Comparison of ENCODE assay signal across 8 cellular contexts in the genomic region with DNA sequence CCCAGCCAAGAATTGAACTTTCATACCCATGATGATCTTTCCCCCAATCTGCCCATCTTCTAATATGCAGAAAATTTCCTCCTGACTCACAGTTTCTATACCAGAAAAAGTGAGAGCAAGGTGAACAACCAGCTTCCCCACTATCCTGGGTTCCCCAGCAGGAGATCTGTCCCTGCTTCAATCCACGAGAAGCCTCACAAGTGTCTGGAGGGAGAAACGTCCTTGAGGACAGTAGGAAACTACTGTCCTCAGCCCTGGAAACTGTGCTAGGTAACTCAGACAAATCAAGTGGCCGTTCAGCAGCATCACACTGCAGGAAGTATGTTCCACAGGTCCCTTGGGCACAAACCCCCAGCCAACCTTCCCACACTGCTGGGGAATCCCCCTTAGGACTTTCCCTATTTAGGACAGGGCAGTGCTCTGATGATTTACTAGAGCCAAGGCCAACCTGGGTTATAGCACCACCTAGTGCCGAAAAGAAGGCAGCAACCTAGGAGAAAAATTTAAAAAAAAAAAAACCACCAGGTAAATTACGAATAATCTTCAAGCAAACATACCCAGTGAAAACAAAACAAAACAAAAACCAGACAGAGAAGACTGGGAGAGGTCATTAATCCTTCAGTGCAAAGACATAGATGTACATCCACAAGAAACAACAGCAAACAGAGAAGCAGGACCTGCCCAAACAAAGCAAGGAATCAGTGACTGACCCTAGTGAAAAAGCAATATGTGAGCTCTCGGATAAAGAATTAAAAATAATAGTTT. TPM values are rescaled to one million over a fixed set of nuclear protein-coding genes. Genes with fewer than 3 reads are reported as not detected.
A peak's percentile ranks its signal among the peaks of the same experiment; 100 is the strongest.
DNase-seq lines count a peak whose midpoint lies in the region; ATAC-seq, FAIRE-seq and TF ChIP-seq lines count a peak whose summit lies in the region.

No MANE protein-coding gene starts in this region.

- peaks cover 4% of the 10 kb centered on the region for H3K4me1 Mint-ChIP-seq in activated CD4-positive, alpha-beta T cell treated with anti-CD3 and anti-CD28 coated beads, Interleukin-2, amount 10 ng/mL, durations not matched to agents 24 days and 14 days
- peaks cover 4% of the 10 kb centered on the region for H3K4me1 Mint-ChIP-seq in glutamatergic neuron (ENCODE audit: low read depth, unreplicated experiment)
- peaks cover 14% of the 10 kb centered on the region for H3K4me1 Mint-ChIP-seq in stimulated activated memory B cell treated with anti-CD40 and anti-IgM and Interleukin-4, amounts not matched to agents 10 μg/mL and 1 μg/mL and 100 μg/mL, for 72 hours

- H3K9me3 Mint-ChIP-seq in activated CD4-positive, alpha-beta T cell treated with anti-CD3 and anti-CD28 coated beads, Interleukin-2, amount 10 ng/mL, durations not matched to agents 24 days and 14 days = no peaks in the 10 kb centered on the region
- H3K9me3 Mint-ChIP-seq in glutamatergic neuron (ENCODE audit: unreplicated experiment) = peaks cover 3% of the 10 kb centered on the region
- H3K9me3 Mint-ChIP-seq in stimulated activated memory B cell treated with anti-CD40 and anti-IgM and Interleukin-4, amounts not matched to agents 10 μg/mL and 1 μg/mL and 100 μg/mL, for 72 hours = peaks cover 12% of the 10 kb centered on the region

- intact Hi-C loops in activated CD4-positive, alpha-beta T cell treated with anti-CD3 and anti-CD28 coated beads, Interleukin-2, amount 10 ng/mL, durations not matched to agents 24 days and 14 days (cut with micrococcal nuclease) = loop anchor here (1.0 to 5.0 kb wide), 4 partner anchors 59 to 593 kb away; no protein-coding TSS in a partner anchor

- TF ChIP-seq CTCF in AG09309 (IDR thresholded peaks at IDR 0.05; ENCODE audit: control insufficient read depth, insufficient read depth, low read depth, low read length, missing control alignments) = peak; percentile 74
- TF ChIP-seq CTCF in glutamatergic neuron (IDR thresholded peaks at IDR 0.05; ENCODE audit: partially characterized antibody, unreplicated experiment) = peak; percentile 72

- DNase-seq in AG09309 (ENCODE audit: low read depth) (no peak), EH (ENCODE audit: low read depth) (peak; percentile 22), HTR-8/SVneo (ENCODE audit: insufficient read length, low spot score) (peak; percentile 6), glutamatergic neuron (peak; percentile 24), NCI-H1694 treated with DMSO at 0.1 percent for 48 hours (lab: John Stamatoyannopoulos, UW) (no peak)
- peak; percentile 76 for DNase-seq in activated CD4-positive, alpha-beta T cell treated with anti-CD3 and anti-CD28 coated beads, Interleukin-2, amount 10 ng/mL, durations not matched to agents 24 days and 14 days

- peaks cover 43% of the 10 kb centered on the region for H3K27me3 Mint-ChIP-seq in activated CD4-positive, alpha-beta T cell treated with anti-CD3 and anti-CD28 coated beads, Interleukin-2, amount 10 ng/mL, durations not matched to agents 24 days and 14 days
- H3K27me3 Mint-ChIP-seq in glutamatergic neuron (ENCODE audit: unreplicated experiment) = no peaks in the 10 kb centered on the region
- H3K27me3 Mint-ChIP-seq in stimulated activated memory B cell treated with anti-CD40 and anti-IgM and Interleukin-4, amounts not matched to agents 10 μg/mL and 1 μg/mL and 100 μg/mL, for 72 hours = peaks cover 43% of the 10 kb centered on the region

- H3K27ac Mint-ChIP-seq in activated CD4-positive, alpha-beta T cell treated with anti-CD3 and anti-CD28 coated beads, Interleukin-2, amount 10 ng/mL, durations not matched to agents 24 days and 14 days = no peak overlapping the region
- H3K27ac Mint-ChIP-seq in glutamatergic neuron (ENCODE audit: unreplicated experiment) = no peak overlapping the region
- peak overlapping the region; percentile 38 for H3K27ac Mint-ChIP-seq in stimulated activated memory B cell treated with anti-CD40 and anti-IgM and Interleukin-4, amounts not matched to agents 10 μg/mL and 1 μg/mL and 100 μg/mL, for 72 hours

- ATAC-seq in GM21786 (IDR thresholded peaks at IDR 0.05; ENCODE audit: unreplicated experiment) = peak; percentile 100
- peak; percentile 97 for ATAC-seq in stimulated activated memory B cell treated with anti-CD40 and anti-IgM and Interleukin-4, amounts not matched to agents 10 μg/mL and 1 μg/mL and 100 μg/mL, for 72 hours

- no peaks in the 10 kb centered on the region for H3K36me3 Mint-ChIP-seq in activated CD4-positive, alpha-beta T cell treated with anti-CD3 and anti-CD28 coated beads, Interleukin-2, amount 10 ng/mL, durations not matched to agents 24 days and 14 days (ENCODE audit: low read depth)
- H3K36me3 Mint-ChIP-seq in glutamatergic neuron (ENCODE audit: unreplicated experiment) = peaks cover 10% of the 10 kb centered on the region
- H3K36me3 Mint-ChIP-seq in stimulated activated memory B cell treated with anti-CD40 and anti-IgM and Interleukin-4, amounts not matched to agents 10 μg/mL and 1 μg/mL and 100 μg/mL, for 72 hours = peaks cover 6% of the 10 kb centered on the region

- no peak overlapping the region for H3K4me3 Mint-ChIP-seq in activated CD4-positive, alpha-beta T cell treated with anti-CD3 and anti-CD28 coated beads, Interleukin-2, amount 10 ng/mL, durations not matched to agents 24 days and 14 days
- no peak overlapping the region for H3K4me3 Mint-ChIP-seq in glutamatergic neuron (ENCODE audit: unreplicated experiment)
- no peak overlapping the region for H3K4me3 Mint-ChIP-seq in stimulated activated memory B cell treated with anti-CD40 and anti-IgM and Interleukin-4, amounts not matched to agents 10 μg/mL and 1 μg/mL and 100 μg/mL, for 72 hours

- no peak overlapping the region for H3K4me3 ChIP-seq in AG09309 (ENCODE audit: control insufficient read depth, low read depth, low read length)

- no peak for FAIRE-seq in HTR-8/SVneo (lab: Jason Lieb, UNC)

RNA-seq across cellular contexts. Expression of a gene that starts 36.0 kb away (rescaled TPM):
- not detected in 2 replicates for total RNA-seq in activated CD4-positive, alpha-beta T cell treated with anti-CD3 and anti-CD28 coated beads, Interleukin-2, amount 10 ng/mL, durations not matched to agents 24 days and 14 days
- not detected for total RNA-seq in glutamatergic neuron (ENCODE audit: unreplicated experiment)

RNA-seq across cellular contexts. Expression of a gene that starts 54.6 kb away (rescaled TPM):
- total RNA-seq in activated CD4-positive, alpha-beta T cell treated with anti-CD3 and anti-CD28 coated beads, Interleukin-2, amount 10 ng/mL, durations not matched to agents 24 days and 14 days = not detected in 2 replicates
- not detected for total RNA-seq in glutamatergic neuron (ENCODE audit: unreplicated experiment)

Comparison
In these comparisons a context has a peak if more than half of its experiments do, and no peak if none do; other contexts are left out.
1. DNase-seq: peak in EH (single experiment), HTR-8/SVneo (single experiment), activated CD4-positive, alpha-beta T cell treated with anti-CD3 and anti-CD28 coated beads, Interleukin-2, amount 10 ng/mL, durations not matched to agents 24 days and 14 days (single experiment) and glutamatergic neuron (single experiment); none in AG09309 (single experiment) and NCI-H1694 treated with DMSO at 0.1 percent for 48 hours (single experiment).